ENCODE assay signal across 31 cellular contexts in the genomic region with DNA sequence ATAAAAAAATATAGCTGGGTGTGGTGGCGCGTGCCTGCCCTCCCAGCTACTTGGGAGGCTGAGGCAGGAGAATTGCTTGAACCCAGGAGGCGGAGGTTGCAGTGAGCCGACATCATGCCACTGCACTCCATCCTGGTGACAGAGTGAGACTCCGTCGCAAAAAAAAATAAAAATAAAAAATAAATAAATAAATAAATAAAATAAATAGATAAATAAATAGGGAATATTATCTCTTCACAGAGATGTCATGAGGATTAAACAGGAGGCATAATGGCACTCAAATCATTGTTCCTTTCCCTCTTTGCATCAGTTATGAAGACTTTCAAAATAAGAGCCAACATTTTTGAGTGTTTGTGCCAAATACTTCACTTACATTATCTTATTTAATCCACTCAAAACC. TPM values are rescaled to one million over a fixed set of nuclear protein-coding genes. Genes with fewer than 3 reads are reported as not detected.
"Had no signal": no experiment of that assay in that cellular context is flagged by ENCODE, and none has a peak within 500 bp of the region (broad histone marks: within the 10 kb centered on the region; RNA-seq: fewer than 3 reads in every experiment).

No MANE protein-coding gene starts in this region.

- ATAC-seq: activated CD4-positive, CD25-positive, alpha-beta regulatory T cell treated with anti-CD3 and anti-CD28 coated beads, Interleukin-2, amount 50 U/mL, for 24 hours; activated CD8-positive, alpha-beta T cell treated with anti-CD3 and anti-CD28 coated beads for 36 hours; activated naive CD8-positive, alpha-beta T cell treated with anti-CD3 and anti-CD28 coated beads, Interleukin-2, amount 50 U/mL, for 24 hours; activated T-cell treated with anti-CD3 and anti-CD28 coated beads, Interleukin-2, amount 50 U/mL, for 4 hours; activated T-cell treated with anti-CD3 and anti-CD28 coated beads, Interleukin-2, amount 50 U/mL, for 72 hours had no signal

- H3K4me1 ChIP-seq: ascending aorta had no signal

- H3K9me3 ChIP-seq: ascending aorta had no signal

- DNase-seq: activated CD4-positive, alpha-beta memory T cell treated with anti-CD3 and anti-CD28 coated beads for 36 hours; activated CD4-positive, alpha-beta T cell treated with anti-CD3 and anti-CD28 coated beads for 4 hours; activated CD4-positive, alpha-beta T cell treated with anti-CD3 and anti-CD28 coated beads, Interleukin-2, amount 10 ng/mL, durations not matched to agents 24 days and 14 days; activated CD4-positive, alpha-beta T cell treated with anti-CD3 and anti-CD28 coated beads, Interleukin-2, amount 50 U/mL, for 1 hour; activated CD4-positive, alpha-beta T cell treated with anti-CD3 and anti-CD28 coated beads, Interleukin-2, amount 50 U/mL, for 4 hours; activated CD4-positive, CD25-positive, alpha-beta regulatory T cell; activated CD8-positive, alpha-beta memory T cell treated with anti-CD3 and anti-CD28 coated beads, Interleukin-2, amount 50 U/mL, for 4 hours; activated CD8-positive, alpha-beta T cell treated with anti-CD3 and anti-CD28 coated beads for 36 hours; activated effector memory CD4-positive, alpha-beta T cell treated with Interleukin-2 at 50 U/mL for 16 hours; activated gamma-delta T cell; activated naive CD4-positive, alpha-beta T cell treated with Interleukin-2 at 50 U/mL for 16 hours; activated naive CD8-positive, alpha-beta T cell treated with anti-CD3 and anti-CD28 coated beads, Interleukin-2, amount 10 ng/mL, durations not matched to agents 7 days and 5 days; activated naive CD8-positive, alpha-beta T cell treated with anti-CD3 and anti-CD28 coated beads, Interleukin-2, amount 50 U/mL, for 24 hours; activated T-cell treated with anti-CD3 and anti-CD28 coated beads for 4 hours; activated T-cell treated with anti-CD3 and anti-CD28 coated beads, Interleukin-2, amount 50 U/mL, for 1 hour; activated T-cell treated with anti-CD3 and anti-CD28 coated beads, Interleukin-2, amount 50 U/mL, for 4 hours; activated T-cell treated with anti-CD3 and anti-CD28 coated beads, Interleukin-2, amount 50 U/mL, for 72 hours; amygdala; anterior cingulate cortex; caudate nucleus; cerebellar nuclear complex; SW 1271; T-helper 1 cell; T-helper 2 cell; T-helper 9 cell had no signal

- H3K27me3 ChIP-seq: ascending aorta, cardiac muscle cell had no signal

- H3K27ac ChIP-seq: ascending aorta, cardiac muscle cell, VCaP had no signal

- H3K4me3 ChIP-seq: ascending aorta, cardiac muscle cell had no signal

RNA-seq across cellular contexts. Expression of a gene that starts 56.1 kb away (rescaled TPM):
- total RNA-seq: activated CD4-positive, alpha-beta T cell treated with anti-CD3 and anti-CD28 coated beads, Interleukin-2, amount 10 ng/mL, durations not matched to agents 24 days and 14 days; activated naive CD8-positive, alpha-beta T cell treated with anti-CD3 and anti-CD28 coated beads, Interleukin-2, amount 10 ng/mL, durations not matched to agents 7 days and 5 days; activated T-helper 2 cell treated with anti-CD3 and anti-CD28 coated beads, Interferon-gamma antibody, Interleukin-2, Interleukin-4, amounts not matched to agents 10 μg/mL and 5 μg/mL and 100 μg/mL, durations not matched to agents 14 hours and 24 hours and 36 hours; bronchial epithelial cell had no signal
